ENCODE assay signal across 1 cellular context in genomic region chr19:10363789-10364281, GRCh38.
TF ChIP-seq lines count a peak whose summit lies in the region.

No MANE protein-coding gene starts in this region.

TF ChIP-seq in HEK293, 187 proteins besides CTCF, POLR2A, EP300 and RAD21 (continued from another document):
- TF ChIP-seq, protein P1, sequence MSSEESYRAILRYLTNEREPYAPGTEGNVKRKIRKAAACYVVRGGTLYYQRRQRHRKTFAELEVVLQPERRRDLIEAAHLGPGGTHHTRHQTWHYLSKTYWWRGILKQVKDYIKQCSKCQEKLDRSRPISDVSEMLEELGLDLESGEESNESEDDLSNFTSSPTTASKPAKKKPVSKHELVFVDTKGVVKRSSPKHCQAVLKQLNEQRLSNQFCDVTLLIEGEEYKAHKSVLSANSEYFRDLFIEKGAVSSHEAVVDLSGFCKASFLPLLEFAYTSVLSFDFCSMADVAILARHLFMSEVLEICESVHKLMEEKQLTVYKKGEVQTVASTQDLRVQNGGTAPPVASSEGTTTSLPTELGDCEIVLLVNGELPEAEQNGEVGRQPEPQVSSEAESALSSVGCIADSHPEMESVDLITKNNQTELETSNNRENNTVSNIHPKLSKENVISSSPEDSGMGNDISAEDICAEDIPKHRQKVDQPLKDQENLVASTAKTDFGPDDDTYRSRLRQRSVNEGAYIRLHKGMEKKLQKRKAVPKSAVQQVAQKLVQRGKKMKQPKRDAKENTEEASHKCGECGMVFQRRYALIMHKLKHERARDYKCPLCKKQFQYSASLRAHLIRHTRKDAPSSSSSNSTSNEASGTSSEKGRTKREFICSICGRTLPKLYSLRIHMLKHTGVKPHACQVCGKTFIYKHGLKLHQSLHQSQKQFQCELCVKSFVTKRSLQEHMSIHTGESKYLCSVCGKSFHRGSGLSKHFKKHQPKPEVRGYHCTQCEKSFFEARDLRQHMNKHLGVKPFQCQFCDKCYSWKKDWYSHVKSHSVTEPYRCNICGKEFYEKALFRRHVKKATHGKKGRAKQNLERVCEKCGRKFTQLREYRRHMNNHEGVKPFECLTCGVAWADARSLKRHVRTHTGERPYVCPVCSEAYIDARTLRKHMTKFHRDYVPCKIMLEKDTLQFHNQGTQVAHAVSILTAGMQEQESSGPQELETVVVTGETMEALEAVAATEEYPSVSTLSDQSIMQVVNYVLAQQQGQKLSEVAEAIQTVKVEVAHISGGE (tag by site-specific recombination; conservative IDR thresholded peaks at IDR 0.05; ENCODE audit: low read depth) = no peak
- TF ChIP-seq TRIM28 (IDR thresholded peaks at IDR 0.05; ENCODE audit: borderline replicate concordance, low read length) (no peak), ZNF174 (tag by site-specific recombination; IDR thresholded peaks at IDR 0.05) (no peak), PRDM6 (tag by site-specific recombination; IDR thresholded peaks at IDR 0.05) (no peak), GLIS2 (tag by site-specific recombination; IDR thresholded peaks at IDR 0.05) (no peak), ZBTB1 (tag by site-specific recombination; IDR thresholded peaks at IDR 0.05) (no peak), ZNF335 (tag by site-specific recombination; conservative IDR thresholded peaks at IDR 0.05) (peak; percentile 85), FEZF1 (tag by site-specific recombination; IDR thresholded peaks at IDR 0.05) (no peak), ZNF530 (tag by site-specific recombination; IDR thresholded peaks at IDR 0.05; ENCODE audit: low read depth) (no peak), ZFP3 (tag by site-specific recombination; IDR thresholded peaks at IDR 0.05; ENCODE audit: low read depth) (no peak), ZSCAN4 (tag by site-specific recombination; IDR thresholded peaks at IDR 0.05) (no peak), ZNF133 (tag by site-specific recombination; IDR thresholded peaks at IDR 0.05) (peak; percentile 94), PRDM10 (tag by site-specific recombination; IDR thresholded peaks at IDR 0.05) (peak; percentile 67), HOXD13 (CRISPR knock-in tag; IDR thresholded peaks at IDR 0.05; ENCODE audit: borderline replicate concordance) (no peak), ZNF221 (tag by site-specific recombination; IDR thresholded peaks at IDR 0.05; ENCODE audit: borderline replicate concordance) (no peak), ZNF561 (tag by site-specific recombination; IDR thresholded peaks at IDR 0.05; ENCODE audit: borderline replicate concordance) (no peak), ZNF768 (tag by site-specific recombination; IDR thresholded peaks at IDR 0.05) (no peak), ELK4 (IDR thresholded peaks at IDR 0.05; ENCODE audit: borderline replicate concordance, low read depth, low read length) (no peak)
- TF ChIP-seq, protein P2, sequence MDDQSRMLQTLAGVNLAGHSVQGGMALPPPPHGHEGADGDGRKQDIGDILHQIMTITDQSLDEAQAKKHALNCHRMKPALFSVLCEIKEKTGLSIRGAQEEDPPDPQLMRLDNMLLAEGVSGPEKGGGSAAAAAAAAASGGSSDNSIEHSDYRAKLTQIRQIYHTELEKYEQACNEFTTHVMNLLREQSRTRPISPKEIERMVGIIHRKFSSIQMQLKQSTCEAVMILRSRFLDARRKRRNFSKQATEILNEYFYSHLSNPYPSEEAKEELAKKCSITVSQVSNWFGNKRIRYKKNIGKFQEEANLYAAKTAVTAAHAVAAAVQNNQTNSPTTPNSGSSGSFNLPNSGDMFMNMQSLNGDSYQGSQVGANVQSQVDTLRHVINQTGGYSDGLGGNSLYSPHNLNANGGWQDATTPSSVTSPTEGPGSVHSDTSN (CRISPR knock-in tag; IDR thresholded peaks at IDR 0.05) = no peak
